ENCODE assay signal across 1 cellular context in the genomic region with DNA sequence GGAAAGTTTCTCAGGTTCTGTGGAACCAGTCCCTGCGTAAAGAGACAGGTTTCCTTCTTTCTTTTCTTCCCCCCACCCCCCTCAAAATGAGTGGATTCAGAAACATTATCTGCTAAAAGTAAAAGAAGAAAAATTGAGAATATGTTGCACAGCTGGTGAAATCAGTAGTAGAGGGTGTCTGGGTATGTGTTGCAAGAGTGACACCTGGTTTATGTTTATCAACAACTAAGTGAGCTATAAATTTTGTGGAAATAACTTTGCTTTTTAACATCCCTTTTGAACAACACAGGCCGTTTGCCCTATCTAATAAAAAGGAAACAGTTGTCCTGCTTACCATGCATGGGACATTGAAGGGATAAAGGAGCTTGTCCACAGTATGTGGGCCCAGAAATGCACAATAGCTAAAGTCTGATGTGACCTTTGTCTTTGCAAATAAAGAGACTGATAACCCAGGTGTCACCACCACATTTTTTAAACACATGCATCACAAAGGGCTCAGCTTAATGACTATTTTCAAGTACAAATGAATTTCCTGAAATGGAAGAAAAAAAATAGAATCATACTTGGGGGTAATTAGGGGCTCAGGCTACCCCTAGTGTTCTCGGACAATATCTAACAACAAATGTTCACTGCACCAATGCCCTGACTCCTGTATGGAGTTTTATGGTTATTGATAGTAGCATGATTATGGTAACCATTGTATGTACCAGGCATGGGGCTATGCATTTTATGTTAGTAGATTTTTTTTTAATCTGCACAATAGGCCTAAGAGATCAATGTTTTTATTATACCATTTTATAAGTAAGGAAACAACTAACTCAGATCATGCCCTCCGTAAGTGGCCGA.
TF ChIP-seq lines count a peak whose summit lies in the region.

No MANE protein-coding gene starts in this region.

TF ChIP-seq in HepG2, 621 proteins besides CTCF, POLR2A, EP300 and RAD21 (continued from another document and continues in another):
- no peak for TF ChIP-seq BCLAF1 (IDR thresholded peaks at IDR 0.05)
- no peak for TF ChIP-seq PRDM10 (CRISPR knock-in tag; IDR thresholded peaks at IDR 0.05; ENCODE audit: low read depth)
- 0 out of 2 replicates have a peak, but pooled peaks have one; percentile 43 for TF ChIP-seq JUN (CRISPR knock-in tag; IDR thresholded peaks at IDR 0.05)
- TF ChIP-seq FOXO1 (CRISPR knock-in tag; IDR thresholded peaks at IDR 0.05): peak; percentile 91
- TF ChIP-seq PHF8 (CRISPR knock-in tag; IDR thresholded peaks at IDR 0.05): peak; percentile 28; the same call in 1 of the 2 replicates
- no peak for TF ChIP-seq JUND (CRISPR knock-in tag; IDR thresholded peaks at IDR 0.05)
- TF ChIP-seq MEF2D (CRISPR knock-in tag; IDR thresholded peaks at IDR 0.05): peak; percentile 76
- TF ChIP-seq RBM22 (optimal IDR thresholded peaks at IDR 0.05; ENCODE audit: low read length): peak; percentile 59
- no peak for TF ChIP-seq ADNP (CRISPR knock-in tag; IDR thresholded peaks at IDR 0.05)
- no peak for TF ChIP-seq NFYB (CRISPR knock-in tag; IDR thresholded peaks at IDR 0.05)
- TF ChIP-seq HES4 (CRISPR knock-in tag; IDR thresholded peaks at IDR 0.05; ENCODE audit: borderline replicate concordance): no peak
- no peak for TF ChIP-seq KLF9 (CRISPR knock-in tag; IDR thresholded peaks at IDR 0.05; ENCODE audit: low read depth)
- peak; percentile 50; the same call in 1 of the 2 replicates for TF ChIP-seq ZNF331 (CRISPR knock-in tag; IDR thresholded peaks at IDR 0.05)
- TF ChIP-seq, protein P1, sequence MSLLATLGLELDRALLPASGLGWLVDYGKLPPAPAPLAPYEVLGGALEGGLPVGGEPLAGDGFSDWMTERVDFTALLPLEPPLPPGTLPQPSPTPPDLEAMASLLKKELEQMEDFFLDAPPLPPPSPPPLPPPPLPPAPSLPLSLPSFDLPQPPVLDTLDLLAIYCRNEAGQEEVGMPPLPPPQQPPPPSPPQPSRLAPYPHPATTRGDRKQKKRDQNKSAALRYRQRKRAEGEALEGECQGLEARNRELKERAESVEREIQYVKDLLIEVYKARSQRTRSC (CRISPR knock-in tag; IDR thresholded peaks at IDR 0.05; ENCODE audit: low read depth): no peak
- no peak for TF ChIP-seq TIGD3 (CRISPR knock-in tag; IDR thresholded peaks at IDR 0.05; ENCODE audit: borderline replicate concordance)
- no peak for TF ChIP-seq KLF16 (CRISPR knock-in tag; IDR thresholded peaks at IDR 0.05)
- TF ChIP-seq ZNF343 (CRISPR knock-in tag; IDR thresholded peaks at IDR 0.05): no peak
- no peak for TF ChIP-seq ZNF761 (CRISPR knock-in tag; conservative IDR thresholded peaks at IDR 0.05)
- 0 out of 2 replicates have a peak, but pooled peaks have one; percentile 28 for TF ChIP-seq CBX5 (CRISPR knock-in tag; IDR thresholded peaks at IDR 0.05; ENCODE audit: borderline replicate concordance)
- TF ChIP-seq ZSCAN30 (CRISPR knock-in tag; IDR thresholded peaks at IDR 0.05): no peak
- TF ChIP-seq ZSCAN22 (CRISPR knock-in tag; IDR thresholded peaks at IDR 0.05): no peak
- peak; percentile 94 for TF ChIP-seq TBX3 (IDR thresholded peaks at IDR 0.05; ENCODE audit: borderline replicate concordance)
- peak; percentile 91; the same call in 1 of the 2 replicates for TF ChIP-seq TARDBP (CRISPR knock-in tag; IDR thresholded peaks at IDR 0.05)
- peak; percentile 55; the same call in 1 of the 2 replicates for TF ChIP-seq ZNF792 (CRISPR knock-in tag; IDR thresholded peaks at IDR 0.05)
- no peak for TF ChIP-seq ATF7 (IDR thresholded peaks at IDR 0.05)
- TF ChIP-seq ATF7 (CRISPR knock-in tag; IDR thresholded peaks at IDR 0.05): no peak
- TF ChIP-seq MXD1 (CRISPR knock-in tag; IDR thresholded peaks at IDR 0.05): no peak
- TF ChIP-seq ZBTB10 (CRISPR knock-in tag; IDR thresholded peaks at IDR 0.05; ENCODE audit: borderline replicate concordance): no peak
- TF ChIP-seq ZNF326 (CRISPR knock-in tag; IDR thresholded peaks at IDR 0.05; ENCODE audit: borderline replicate concordance): no peak
- TF ChIP-seq HOXD1 (CRISPR knock-in tag; IDR thresholded peaks at IDR 0.05): no peak
- TF ChIP-seq THRA (CRISPR knock-in tag; IDR thresholded peaks at IDR 0.05; ENCODE audit: borderline replicate concordance): peak; percentile 70; the same call in 1 of the 2 replicates
- no peak for TF ChIP-seq FLYWCH1 (CRISPR knock-in tag; IDR thresholded peaks at IDR 0.05)
- TF ChIP-seq CBFB (CRISPR knock-in tag; IDR thresholded peaks at IDR 0.05): no peak
- TF ChIP-seq ZNF530 (CRISPR knock-in tag; IDR thresholded peaks at IDR 0.05; ENCODE audit: low read depth): no peak
- TF ChIP-seq NR1H2 (CRISPR knock-in tag; IDR thresholded peaks at IDR 0.05; ENCODE audit: borderline replicate concordance, low read depth): no peak
- TF ChIP-seq, protein P2, sequence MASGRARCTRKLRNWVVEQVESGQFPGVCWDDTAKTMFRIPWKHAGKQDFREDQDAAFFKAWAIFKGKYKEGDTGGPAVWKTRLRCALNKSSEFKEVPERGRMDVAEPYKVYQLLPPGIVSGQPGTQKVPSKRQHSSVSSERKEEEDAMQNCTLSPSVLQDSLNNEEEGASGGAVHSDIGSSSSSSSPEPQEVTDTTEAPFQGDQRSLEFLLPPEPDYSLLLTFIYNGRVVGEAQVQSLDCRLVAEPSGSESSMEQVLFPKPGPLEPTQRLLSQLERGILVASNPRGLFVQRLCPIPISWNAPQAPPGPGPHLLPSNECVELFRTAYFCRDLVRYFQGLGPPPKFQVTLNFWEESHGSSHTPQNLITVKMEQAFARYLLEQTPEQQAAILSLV (CRISPR knock-in tag; IDR thresholded peaks at IDR 0.05; ENCODE audit: borderline replicate concordance): no peak
- TF ChIP-seq ZNF552 (CRISPR knock-in tag; IDR thresholded peaks at IDR 0.05; ENCODE audit: borderline replicate concordance): no peak
- TF ChIP-seq TSC22D2 (CRISPR knock-in tag; IDR thresholded peaks at IDR 0.05; ENCODE audit: borderline replicate concordance): no peak
